30 cellular contexts compared by ENCODE assay signal in genomic region chr1:25758466-25759070, GRCh38. TPM values are rescaled to one million over a fixed set of nuclear protein-coding genes. Genes with fewer than 3 reads are reported as not detected.
DNase-seq lines count a peak whose midpoint lies in the region; ATAC-seq, FAIRE-seq and TF ChIP-seq lines count a peak whose summit lies in the region.
"Had no signal": no experiment of that assay in that cellular context is flagged by ENCODE, and none has a peak within 500 bp of the region (broad histone marks: within the 10 kb centered on the region; RNA-seq: fewer than 3 reads in every experiment).

No MANE protein-coding gene starts in this region.

- H3K36me3 ChIP-seq in HepG2 (replicated peaks in 1 of 2; ENCODE audit: control insufficient read depth in 1 of 2, insufficient read depth in 2 of 2, low read length in 2 of 2), result no peaks in the 10 kb centered on the region
- H3K36me3 ChIP-seq in right lobe of liver, result peaks cover 0 to 6% (median 2%) of the 10 kb centered on the region in 4 donors
- H3K36me3 ChIP-seq in mucosa of descending colon (ENCODE audit: low read depth), result no peaks in the 10 kb centered on the region
- H3K36me3 ChIP-seq: breast epithelium had no signal

- no peaks in the 10 kb centered on the region for H4K20me1 ChIP-seq in HepG2 (ENCODE audit: insufficient read depth, low read length)

- TF ChIP-seq CTCF in HepG2 (CRISPR knock-in tag; IDR thresholded peaks at IDR 0.05) (peak; percentile 45), right lobe of liver (IDR thresholded peaks at IDR 0.05) (no peak), mucosa of descending colon (IDR thresholded peaks at IDR 0.05) (no peak), GM13976 (IDR thresholded peaks at IDR 0.05; ENCODE audit: borderline replicate concordance, control extremely low read depth, extremely low read depth, insufficient read depth, missing control alignments) (no peak)

- no peaks in the 10 kb centered on the region for H3K4me1 ChIP-seq in HepG2 (ENCODE audit: insufficient read depth, low read length)
- H3K4me1 ChIP-seq in right lobe of liver, result no peaks in the 10 kb centered on the region
- no peaks in the 10 kb centered on the region for H3K4me1 ChIP-seq in mucosa of descending colon (ENCODE audit: low read depth)
- H3K4me1 ChIP-seq: breast epithelium had no signal

- H3K27ac ChIP-seq in HepG2 (ENCODE audit: extremely low read length, insufficient read depth, low read length) (no peak overlapping the region), right lobe of liver (no peak overlapping the region)
- H3K27ac ChIP-seq: breast epithelium, C4-2B, epithelial cell of prostate, PC-9 had no signal

- H3K27me3 ChIP-seq in HepG2 (ENCODE audit: control insufficient read depth in 1 of 2, insufficient read depth in 2 of 2, low read length in 2 of 2), result peaks cover 6 to 61% of the 10 kb centered on the region in 2 experiments
- no peaks in the 10 kb centered on the region for H3K27me3 ChIP-seq in right lobe of liver
- H3K27me3 ChIP-seq: breast epithelium had no signal

- TF ChIP-seq RAD21 in HepG2 (CRISPR knock-in tag; IDR thresholded peaks at IDR 0.05), result no peak

- 21% methylated on average over 10 of the region's 15 CpGs for WGBS in HepG2 (ENCODE audit: low lambda C conversion rate)
- 76% methylated on average over 6 of the region's 15 CpGs for WGBS in right lobe of liver (ENCODE audit: insufficient coverage, low coverage, low lambda C conversion rate, missing lambda C conversion rate)

- CTCF ChIA-PET in HepG2 (lab: Yijun Ruan, JAX; ENCODE audit: low intra/inter-chr PET ratio, low total read pairs), result interaction anchor here (1.1 to 1.6 kb wide), 2 partner anchors 17 to 38 kb away, joined by 3 to 13 read pairs; no protein-coding TSS in a partner anchor

- intact Hi-C loops in HepG2 (cut with micrococcal nuclease; ENCODE audit: unreplicated experiment) (loop anchor here (5.0 kb wide), 1 partner anchor 39 kb away; no protein-coding TSS in a partner anchor), right lobe of liver (cut with DNase I) (no loop called here), mucosa of descending colon (cut with DNase I, micrococcal nuclease) (no loop called here), Right ventricle myocardium inferior (cut with DNase I) (no loop called here)

- no TSS peak for BruUV-seq in HepG2 (replicated peaks; lab: Mats Ljungman, UMichigan)

- no peak overlapping the region for H2AFZ ChIP-seq in HepG2 (ENCODE audit: low read length)
- H2AFZ ChIP-seq: PC-9 had no signal

- no peak overlapping the region for H3K9ac ChIP-seq in HepG2 (ENCODE audit: insufficient read depth, low read depth, low read length)

- POLR2A ChIA-PET in HepG2 (lab: Yijun Ruan, JAX), result no interaction called here

- no peak for TF ChIP-seq EP300 in HepG2 (IDR thresholded peaks at IDR 0.05; ENCODE audit: low read depth in 2 of 2, low read length in 2 of 2)
- no peak for TF ChIP-seq EP300 in HepG2 (CRISPR knock-in tag; IDR thresholded peaks at IDR 0.05; ENCODE audit: borderline replicate concordance)

- no peak for FAIRE-seq in HepG2 (lab: Jason Lieb, UNC)

- peak; percentile 13 for DNase-seq in HepG2 (ENCODE audit: low spot score)
- no peak for DNase-seq in right lobe of liver
- DNase-seq in cerebellar cortex (ENCODE audit: low spot score), result peak; percentile 65
- DNase-seq in mucosa of descending colon, result peak in 1 of 3 donors; percentile 28
- no peak for DNase-seq in GM13976 (ENCODE audit: low spot score)
- no peak for DNase-seq in amygdala (lab: John Stamatoyannopoulos, UW)
- DNase-seq in dermis blood vessel endothelial cell, result no peak
- DNase-seq in Right ventricle myocardium inferior (ENCODE audit: missing footprints), result no peak
- DNase-seq: 8988T; activated CD4-positive, alpha-beta T cell treated with anti-CD3 and anti-CD28 coated beads for 1 hour; activated CD8-positive, alpha-beta T cell treated with anti-CD3 and anti-CD28 coated beads, Interleukin-2, amount 10 ng/mL, durations not matched to agents 7 days and 5 days; amniotic stem cell; Calu3; DND-41; effector CD4-positive, alpha-beta T cell; IMR-90; islet precursor cell; midbrain; natural killer cell; NCI-H146; NCI-H2107; NCI-H510A treated with DMSO at 0.1 percent for 48 hours; occipital lobe; PC-9; Right ventricle myocardium superior; stimulated activated CD4-positive, alpha-beta T cell treated with anti-CD3 and anti-CD28 coated beads, Interleukin-4, amount 100 ng/mL, for 24 hours had no signal

- no peaks in the 10 kb centered on the region for H3K79me2 ChIP-seq in HepG2 (ENCODE audit: insufficient read depth, low read length)

- TF ChIP-seq POLR2A in HepG2 (IDR thresholded peaks at IDR 0.05; ENCODE audit: insufficient read depth in 1 of 2, low read depth in 2 of 2, low read length in 2 of 2) (no peak), right lobe of liver (IDR thresholded peaks at IDR 0.05) (no peak)

- H3K9me3 ChIP-seq in HepG2 (ENCODE audit: low read length) (no peaks in the 10 kb centered on the region), right lobe of liver (no peaks in the 10 kb centered on the region), mucosa of descending colon (no peaks in the 10 kb centered on the region)
- H3K9me3 ChIP-seq: breast epithelium had no signal

- ATAC-seq in HepG2, result peak; percentile 68
- no peak for ATAC-seq in right lobe of liver
- ATAC-seq in mucosa of descending colon, result peak; percentile 55
- no peak for ATAC-seq in Right ventricle myocardium inferior
- ATAC-seq: activated CD8-positive, alpha-beta T cell treated with anti-CD3 and anti-CD28 coated beads, Interleukin-2, amount 10 ng/mL, durations not matched to agents 7 days and 5 days; activated T-helper 17 cell treated with anti-CD3 and anti-CD28 coated beads, Interleukin-2, amount 50 U/mL, for 72 hours; natural killer cell had no signal

- no peak overlapping the region for H3K4me2 ChIP-seq in HepG2 (ENCODE audit: low read depth, low read length)
- H3K4me2 ChIP-seq: PC-9 had no signal

- no peak overlapping the region for H3K4me3 ChIP-seq in HepG2 (replicated peaks in 1 of 3; ENCODE audit: insufficient read depth in 1 of 3, low read depth in 2 of 3, low read length in 3 of 3)
- no peak overlapping the region for H3K4me3 ChIP-seq in right lobe of liver
- no peak overlapping the region for H3K4me3 ChIP-seq in mucosa of descending colon
- H3K4me3 ChIP-seq: breast epithelium, PC-9 had no signal

- in situ Hi-C loops in HepG2 (cut with HindIII; ENCODE audit: extremely low pct_ligation_motif_present, low pct_unique_long_range_greater_than_20kb) (loop anchor here (5.0 kb wide), 1 partner anchor 39 kb away; no protein-coding TSS in a partner anchor), GM13976 (cut with MboI; ENCODE audit: low sequenced_read_pairs, unreplicated experiment) (no loop called here)

TF ChIP-seq in HepG2, 621 proteins besides CTCF, POLR2A, EP300 and RAD21:
- no peak for TF ChIP-seq FOXA1 (IDR thresholded peaks at IDR 0.05)
- peak; percentile 45; the same call in 1 of the 2 replicates for TF ChIP-seq FOXA1 (CRISPR knock-in tag; IDR thresholded peaks at IDR 0.05)
- TF ChIP-seq GMEB1 (CRISPR knock-in tag; IDR thresholded peaks at IDR 0.05; ENCODE audit: borderline replicate concordance), result no peak
- TF ChIP-seq KLF15 (CRISPR knock-in tag; IDR thresholded peaks at IDR 0.05; ENCODE audit: borderline replicate concordance), result no peak
- no peak for TF ChIP-seq POGZ (CRISPR knock-in tag; IDR thresholded peaks at IDR 0.05)
- TF ChIP-seq STAG1 (CRISPR knock-in tag; IDR thresholded peaks at IDR 0.05), result peak; percentile 55

RNA-seq across cellular contexts. Expression of gene SELENON, which starts 41.4 kb away (rescaled TPM):
- total RNA-seq in HepG2 (2016; rRNA removed; fragmentation: Illumina TruSeq; extraction: Trizol) (3.4 and 3.8 TPM in 2 replicates), right lobe of liver (10 to 100 TPM; 11.9 to 21.8 (median 17.8) TPM), mucosa of descending colon (10 to 100 TPM; 29.6 to 45.1 (median 35.9) TPM), dermis blood vessel endothelial cell (34.7 and 100 TPM in 2 replicates), Right ventricle myocardium inferior (45.7 TPM)
- 1.4 and 1.6 TPM in 2 replicates for total RNA-seq in HepG2 (2016; cell fraction: cytosol; rRNA removed; fragmentation: Illumina TruSeq; extraction: Trizol; ENCODE audit: low read depth)
- 2.6 and 3.9 TPM in 2 replicates for total RNA-seq in HepG2 (2016; cell fraction: insoluble cytoplasmic fraction; rRNA removed; fragmentation: Illumina TruSeq; extraction: Trizol)
- total RNA-seq in HepG2 (2016; cell fraction: membrane; rRNA removed; fragmentation: Illumina TruSeq; extraction: Trizol), result 5.9 and 6.0 TPM in 2 replicates
- 6.6 and 8.7 TPM in 2 replicates for total RNA-seq in HepG2 (2016; cell fraction: nucleus; rRNA removed; fragmentation: Illumina TruSeq; extraction: Trizol)
- 8.0 and 8.9 TPM in 2 replicates for polyA plus RNA-seq in HepG2 (2011; rRNA removed)
- 9.0 and 9.2 TPM in 2 replicates for polyA plus RNA-seq in HepG2 (2011; cell fraction: cytosol; rRNA removed)
- polyA plus RNA-seq in HepG2 (2011; cell fraction: nucleus; rRNA removed), result 13.1 and 15.6 TPM in 2 replicates
- polyA plus RNA-seq in HepG2 (2012), result 10.5 and 11.5 TPM in 2 replicates
- polyA plus RNA-seq in HepG2 (2016; cell fraction: cytosol; fragmentation: Illumina TruSeq; extraction: Trizol; ENCODE audit: low read depth), result 3.5 and 4.0 TPM in 2 replicates
- 8.8 and 12.5 TPM in 2 replicates for polyA plus RNA-seq in HepG2 (2016; cell fraction: insoluble cytoplasmic fraction; fragmentation: Illumina TruSeq; extraction: Trizol; ENCODE audit: low read depth)
- 12.1 and 12.7 TPM in 2 replicates for polyA plus RNA-seq in HepG2 (2016; cell fraction: membrane; fragmentation: Illumina TruSeq; extraction: Trizol; ENCODE audit: low read depth)
- polyA plus RNA-seq in HepG2 (2016; cell fraction: nucleus; fragmentation: Illumina TruSeq; extraction: Trizol; ENCODE audit: insufficient read depth, low read depth), result 27.6 and 29.1 TPM in 2 replicates
- 10.4 TPM in 2 replicates for polyA minus RNA-seq in HepG2 (2011; rRNA and poly(A)+ RNA removed; ENCODE audit: low replicate concordance)
- 8.1 and 8.3 TPM in 2 replicates for polyA minus RNA-seq in HepG2 (2011; cell fraction: cytosol; rRNA and poly(A)+ RNA removed)
- 3.1 and 5.0 TPM in 2 replicates for polyA minus RNA-seq in HepG2 (2011; cell fraction: nucleus; rRNA and poly(A)+ RNA removed)

Comparison
In these comparisons a context has a peak if more than half of its experiments do, and no peak if none do; other contexts are left out.
1. ATAC-seq: peak in HepG2 (single experiment) and mucosa of descending colon (single experiment); none in right lobe of liver (0 of 4) and Right ventricle myocardium inferior (single experiment).
2. DNase-seq: peak in HepG2 (single experiment) and cerebellar cortex (single experiment); none in right lobe of liver (0 of 3), GM13976 (single experiment), amygdala (0 of 56), dermis blood vessel endothelial cell (single experiment) and Right ventricle myocardium inferior (single experiment).